In genomic region chr6:165548450-165548849, GRCh38 we compare ENCODE assay signal across 7 cellular contexts.
"Had no signal": no experiment of that assay in that cellular context is flagged by ENCODE, and none has a peak within 500 bp of the region (broad histone marks: within the 10 kb centered on the region; RNA-seq: fewer than 3 reads in every experiment).

No MANE protein-coding gene starts in this region.

- ATAC-seq: K562 had no signal

- DNase-seq: Karpas-422, KBM-7, KG1 had no signal

- H3K9ac ChIP-seq: KMS-11 had no signal

- FAIRE-seq: HTR-8/SVneo, K562 had no signal

- H3K27ac ChIP-seq: HL-60, KMS-11 had no signal

- H3K4me3 ChIP-seq: K562 had no signal

- H3K4me2 ChIP-seq: KMS-11 had no signal
